ENCODE assay signal across 4 cellular contexts in genomic region chr11:48361289-48361688, GRCh38. TPM values are rescaled to one million over a fixed set of nuclear protein-coding genes. Genes with fewer than 3 reads are reported as not detected.
"Had no signal": no experiment of that assay in that cellular context is flagged by ENCODE, and none has a peak within 500 bp of the region (broad histone marks: within the 10 kb centered on the region; RNA-seq: fewer than 3 reads in every experiment).

No MANE protein-coding gene starts in this region.

RNA-seq across cellular contexts. Expression of gene OR4C5, which starts 5.0 kb away (rescaled TPM):
- polyA plus RNA-seq: HepG2, IgD-negative memory B cell, IMR-90, K562 had no signal

RNA-seq across cellular contexts. Expression of gene OR4C3, which starts 36.6 kb away (rescaled TPM):
- polyA plus RNA-seq: HepG2, IgD-negative memory B cell, IMR-90, K562 had no signal

RNA-seq across cellular contexts. Expression of gene OR4S1, which starts 55.3 kb away (rescaled TPM):
- polyA plus RNA-seq: HepG2, IgD-negative memory B cell, IMR-90, K562 had no signal
